1 cellular context compared by ENCODE assay signal in genomic region chr7:107898997-107899594, GRCh38.
TF ChIP-seq lines count a peak whose summit lies in the region.

No MANE protein-coding gene starts in this region.

TF ChIP-seq in GM12878, 131 proteins besides CTCF, POLR2A, EP300 and RAD21:
- TF ChIP-seq JUNB (IDR thresholded peaks at IDR 0.05) (no peak), ZSCAN29 (IDR thresholded peaks at IDR 0.05) (peak; percentile 67; the same call in 1 of the 2 replicates), RUNX3 (IDR thresholded peaks at IDR 0.05; ENCODE audit: low read length) (no peak), ATF7 (IDR thresholded peaks at IDR 0.05; ENCODE audit: low read depth) (peak; percentile 22; the same call in 1 of the 2 replicates), BMI1 (IDR thresholded peaks at IDR 0.05; ENCODE audit: borderline replicate concordance) (no peak), NR2F1 (conservative IDR thresholded peaks at IDR 0.05) (no peak), MXI1 (IDR thresholded peaks at IDR 0.05; ENCODE audit: low read depth, low read length) (no peak), NR2C2 (IDR thresholded peaks at IDR 0.05; ENCODE audit: borderline replicate concordance, control insufficient read depth, insufficient read length, low read depth) (no peak), SMARCA5 (IDR thresholded peaks at IDR 0.05) (no peak), ZNF217 (IDR thresholded peaks at IDR 0.05) (no peak), PAX8 (IDR thresholded peaks at IDR 0.05) (no peak), ZNF207 (IDR thresholded peaks at IDR 0.05; ENCODE audit: borderline replicate concordance) (no peak), ZNF384 (IDR thresholded peaks at IDR 0.05; ENCODE audit: borderline replicate concordance, low read depth, low read length) (peak; percentile 24; the same call in 1 of the 2 replicates), CBX5 (IDR thresholded peaks at IDR 0.05; ENCODE audit: low read depth) (no peak)
